In the genomic region with DNA sequence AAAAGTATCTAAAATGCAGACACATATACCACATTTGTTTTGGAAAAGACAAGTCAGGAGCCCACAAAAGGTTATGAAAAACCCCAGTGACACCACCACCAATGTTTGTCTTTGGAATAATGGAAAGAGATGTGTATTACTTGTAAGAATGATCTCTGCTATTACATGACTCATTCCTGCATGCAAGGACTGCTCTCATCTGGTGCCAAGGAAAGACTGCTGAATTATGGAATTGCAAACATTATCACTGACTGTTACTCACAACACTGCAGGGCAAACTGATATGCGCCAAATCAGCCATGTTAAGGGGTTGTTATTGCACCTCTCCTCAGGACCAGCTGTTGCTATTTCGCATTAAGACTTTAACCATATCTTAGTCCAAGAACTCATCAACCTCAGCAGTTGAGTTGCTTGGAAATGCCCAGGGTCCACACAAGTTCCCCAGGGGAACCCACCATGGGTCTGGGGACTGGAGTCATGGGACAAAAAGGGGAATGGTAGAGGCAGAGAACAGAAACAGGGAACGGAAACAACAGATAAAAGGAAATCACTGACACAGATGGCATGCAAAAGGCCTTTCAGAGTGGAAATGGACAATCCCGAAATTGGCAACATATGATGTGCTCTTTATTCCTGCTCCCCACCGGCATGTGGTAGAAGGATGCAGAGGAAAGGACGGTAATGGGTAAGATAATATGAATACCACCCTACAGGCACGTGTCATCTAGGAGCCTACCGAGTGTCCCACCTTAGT, we compare ENCODE assay signal across 8 cellular contexts. TPM values are rescaled to one million over a fixed set of nuclear protein-coding genes. Genes with fewer than 3 reads are reported as not detected.
DNase-seq lines count a peak whose midpoint lies in the region; ATAC-seq and TF ChIP-seq lines count a peak whose summit lies in the region.

No MANE protein-coding gene starts in this region.

- H3K27ac ChIP-seq in AG04450 (ENCODE audit: low read depth, low read length) (no peak overlapping the region), cingulate gyrus (ENCODE audit: low read depth, low read length) (peak overlapping the region; percentile 57), mucosa of rectum (ENCODE audit: low read depth in 2 of 2, low read length in 2 of 2) (peak overlapping the region; percentile 53 to 76)

- H3K27me3 ChIP-seq in AG04450 (ENCODE audit: control insufficient read depth, insufficient read depth, low read length) = no peaks in the 10 kb centered on the region
- no peaks in the 10 kb centered on the region for H3K27me3 ChIP-seq in mucosa of rectum (ENCODE audit: control insufficient read depth in 2 of 2, insufficient read depth in 2 of 2, low read length in 2 of 2)

- DNase-seq in AG04450 (ENCODE audit: low read depth, low spot score) (peak; percentile 94), NCI-H1694 treated with DMSO at 0.1 percent for 48 hours (lab: John Stamatoyannopoulos, UW) (peak; percentile 11), germinal center (ENCODE audit: low spot score) (no peak), NCI-H1092 (lab: John Stamatoyannopoulos, UW) (no peak)

- H3K9me3 ChIP-seq in AG04450 (ENCODE audit: control insufficient read depth, insufficient read depth, low read length) (no peaks in the 10 kb centered on the region), mucosa of rectum (ENCODE audit: control insufficient read depth in 2 of 2, low read length in 2 of 2) (no peaks in the 10 kb centered on the region)

- H3K36me3 ChIP-seq in mucosa of rectum (ENCODE audit: control insufficient read depth in 2 of 2, insufficient read depth in 2 of 2, low read length in 2 of 2) = peaks cover 0 to 11% of the 10 kb centered on the region in 2 donors

- H3K9ac ChIP-seq in mucosa of rectum (ENCODE audit: low read depth in 1 of 2, low read length in 2 of 2) = no peak overlapping the region

- ATAC-seq in HG02970 (IDR thresholded peaks at IDR 0.05; ENCODE audit: low FRiP score, unreplicated experiment) (no peak), GM18909 (IDR thresholded peaks at IDR 0.05; ENCODE audit: poor library complexity, unreplicated experiment) (no peak)

- no peak for TF ChIP-seq CTCF in AG04450 (IDR thresholded peaks at IDR 0.05; ENCODE audit: low read depth, low read length)

- POLR2A ChIA-PET in AG04450 (lab: Yijun Ruan, JAX) = interaction anchor here (0.6 to 1.7 kb wide), 3 partner anchors 16 to 165 kb away, joined by 3 to 4 read pairs (median 3); no protein-coding TSS in a partner anchor

- no peak overlapping the region for H3K4me3 ChIP-seq in AG04450 (ENCODE audit: low read depth, low read length)
- no peak overlapping the region for H3K4me3 ChIP-seq in mucosa of rectum (ENCODE audit: low read length in 2 of 2)

- peaks cover 47 to 56% of the 10 kb centered on the region in 2 donors for H3K4me1 ChIP-seq in mucosa of rectum (ENCODE audit: control insufficient read depth in 2 of 2, insufficient read depth in 2 of 2, low read length in 2 of 2)

- CTCF ChIA-PET in AG04450 (lab: Charles Lee) = no interaction called here

RNA-seq across cellular contexts. Expression of a gene that starts 34.4 kb away (rescaled TPM):
- 292 and 312 TPM in 2 replicates for polyA plus RNA-seq in AG04450 (2011; rRNA removed)
- 164 and 172 TPM in 2 replicates for polyA minus RNA-seq in AG04450 (2011; rRNA and poly(A)+ RNA removed)

Comparison
In these comparisons a context has a peak if more than half of its experiments do, and no peak if none do; other contexts are left out.
1. DNase-seq: peak in AG04450 (single experiment) and NCI-H1694 treated with DMSO at 0.1 percent for 48 hours (single experiment); none in germinal center (single experiment) and NCI-H1092 (single experiment).